Comparison of ENCODE assay signal across 1 cellular context in genomic region chr1:38585460-38585859, GRCh38.
A peak's percentile ranks its signal among the peaks of the same experiment; 100 is the strongest.
TF ChIP-seq lines count a peak whose summit lies in the region.

No MANE protein-coding gene starts in this region.

TF ChIP-seq in GM12878, 131 proteins besides CTCF, POLR2A, EP300 and RAD21 (continued from another document):
- TF ChIP-seq USF2 (IDR thresholded peaks at IDR 0.05; ENCODE audit: borderline replicate concordance, low read depth, low read length) (no peak), PKNOX1 (IDR thresholded peaks at IDR 0.05) (0 out of 2 replicates have a peak, but pooled peaks have one; percentile 18), RUNX3 (IDR thresholded peaks at IDR 0.05; ENCODE audit: low read length) (0 out of 2 replicates have a peak, but pooled peaks have one; percentile 5), MYB (IDR thresholded peaks at IDR 0.05; ENCODE audit: borderline replicate concordance, low read depth, low read length) (no peak), EGR1 (IDR thresholded peaks at IDR 0.05; ENCODE audit: borderline replicate concordance in 1 of 2, low read depth in 2 of 2, low read length in 2 of 2) (no peak), PAX5 (IDR thresholded peaks at IDR 0.05; ENCODE audit: borderline replicate concordance, low read depth, low read length) (0 out of 2 replicates have a peak, but pooled peaks have one; percentile 29)
